Comparison of ENCODE assay signal across 9 cellular contexts in the genomic region with DNA sequence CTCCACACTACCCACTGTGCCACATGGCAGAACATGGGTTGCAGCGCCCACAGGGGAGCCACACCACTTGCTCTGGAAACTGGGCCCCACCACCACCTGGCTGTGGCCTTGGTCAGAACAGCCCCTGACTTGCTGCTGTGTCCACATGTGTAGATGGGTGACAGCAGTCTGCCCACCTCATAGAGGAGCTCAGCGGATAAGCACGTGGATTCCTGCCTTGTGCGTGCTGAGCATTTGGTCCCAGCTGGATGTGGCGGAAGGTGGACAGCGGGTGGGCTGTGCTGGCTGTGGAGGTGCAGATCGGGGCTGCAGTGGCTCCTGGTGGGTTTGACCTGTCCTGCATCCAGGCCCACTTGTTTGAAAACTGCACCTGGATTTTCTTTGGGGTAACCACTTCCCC.
"Had no signal": no experiment of that assay in that cellular context is flagged by ENCODE, and none has a peak within 500 bp of the region (broad histone marks: within the 10 kb centered on the region; RNA-seq: fewer than 3 reads in every experiment).

No MANE protein-coding gene starts in this region.

- H3K36me3 ChIP-seq: HAP-1 had no signal

- H3K27ac ChIP-seq: GM23248, HL-60 had no signal

- H3K4me3 ChIP-seq: GM23248, HAP-1, K562 had no signal

- ATAC-seq: HCT116, K562 had no signal

- H3K9ac ChIP-seq: GM23248 had no signal

- DNase-seq: GM23248, GOT3, H7, HFFc6, IMR-90 had no signal

- H3K4me3 Mint-ChIP-seq: HFFc6 had no signal

- H3K27ac Mint-ChIP-seq: HFFc6 had no signal

- H2AFZ ChIP-seq: GM23248 had no signal
